Comparison of ENCODE assay signal across 8 cellular contexts in the genomic region with DNA sequence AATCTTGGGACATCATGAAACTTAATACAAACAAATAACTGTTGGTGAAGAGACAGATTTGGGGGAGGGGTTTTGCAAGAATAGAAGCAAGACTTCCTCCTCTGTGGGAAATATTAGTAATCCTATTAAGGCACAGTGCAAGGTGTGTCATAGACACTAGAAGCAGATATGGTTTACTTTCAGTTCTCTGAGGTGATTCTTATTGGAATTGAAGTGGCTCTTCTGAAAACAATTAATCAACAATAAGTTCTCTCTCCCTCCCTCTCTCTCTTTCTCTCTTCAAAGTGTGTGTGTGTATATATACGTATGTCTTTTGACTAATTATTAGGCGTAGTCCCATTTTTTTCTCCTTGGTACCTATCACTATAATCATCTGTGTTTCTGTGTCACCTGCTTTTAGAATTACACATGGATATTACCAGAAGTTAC.
DNase-seq lines count a peak whose midpoint lies in the region; ATAC-seq, FAIRE-seq and TF ChIP-seq lines count a peak whose summit lies in the region.

No MANE protein-coding gene starts in this region.

- H3K9me2 ChIP-seq in HCT116 (ENCODE audit: insufficient read depth), result no peaks in the 10 kb centered on the region

- peak overlapping the region; percentile 47 for H3K9ac ChIP-seq in HCT116 (ENCODE audit: low read length)
- no peak overlapping the region for H3K9ac ChIP-seq in OCI-LY3 (ENCODE audit: low read length)

- FAIRE-seq in small intestine (lab: Jason Lieb, UNC), result no peak

- TF ChIP-seq CTCF in HCT116 (IDR thresholded peaks at IDR 0.05 in 2 of 3, conservative IDR thresholded peaks at IDR 0.05 in 1 of 3; ENCODE audit: borderline replicate concordance in 1 of 3, insufficient read depth in 1 of 3, low read depth in 2 of 3, low read length in 2 of 3) (no peak), OCI-LY3 (IDR thresholded peaks at IDR 0.05; ENCODE audit: low read depth, low read length) (no peak)

- no peak for TF ChIP-seq RAD21 in HCT116 (IDR thresholded peaks at IDR 0.05; ENCODE audit: low read depth)

- H2AFZ ChIP-seq in HCT116 (ENCODE audit: low read depth, low read length, poor library complexity, severe bottlenecking) (no peak overlapping the region), OCI-LY3 (ENCODE audit: low read depth, low read length) (no peak overlapping the region)

- peak overlapping the region; percentile 28; the same call in 1 of the 2 replicates for H3K27ac ChIP-seq in HCT116 (ENCODE audit: low read depth, low read length)
- H3K27ac ChIP-seq in OCI-LY3 (ENCODE audit: low read length), result no peak overlapping the region
- peak overlapping the region; percentile 92 to 97 for H3K27ac ChIP-seq in small intestine (ENCODE audit: low read depth in 1 of 2, low read length in 1 of 2)

- H3K4me1 ChIP-seq in HCT116 (ENCODE audit: control insufficient read depth in 1 of 2, insufficient read depth in 2 of 2, low read length in 2 of 2) (peaks cover 23 to 49% of the 10 kb centered on the region in 2 experiments), OCI-LY3 (ENCODE audit: low read length) (peaks cover 54% of the 10 kb centered on the region), small intestine (ENCODE audit: control insufficient read depth in 2 of 2, insufficient read depth in 1 of 2, low read depth in 1 of 2, low read length in 1 of 2) (peaks cover 5 to 9% of the 10 kb centered on the region in 2 donors)

- H3K79me2 ChIP-seq in HCT116 (ENCODE audit: insufficient read depth, low read length) (no peaks in the 10 kb centered on the region), OCI-LY3 (ENCODE audit: low read length) (0 out of 2 replicates have a peak, but pooled peaks cover 6% of the 10 kb centered on the region)

- intact Hi-C loops in HCT116 (cut with micrococcal nuclease), result no loop called here

- BruUV-seq in HCT116 (replicated peaks; lab: Mats Ljungman, UMichigan), result no TSS peak

- WGBS in small intestine, 3 donors, result 9 to 41% (median 19%) methylated on average over 2 of the region's 2 CpGs

- no peaks in the 10 kb centered on the region for H3K9me3 ChIP-seq in HCT116 (ENCODE audit: control insufficient read depth in 1 of 2, insufficient read depth in 1 of 2, low read depth in 1 of 2, low read length in 2 of 2)
- no peaks in the 10 kb centered on the region for H3K9me3 ChIP-seq in OCI-LY3 (ENCODE audit: insufficient read depth, low read length)
- H3K9me3 ChIP-seq in small intestine (ENCODE audit: control insufficient read depth, low read depth), result no peaks in the 10 kb centered on the region

- H3K4me2 ChIP-seq in HCT116 (ENCODE audit: low read length) (peak overlapping the region; percentile 94), OCI-LY3 (ENCODE audit: low read length) (peak overlapping the region; percentile 66)

- H4K20me1 ChIP-seq in HCT116 (ENCODE audit: insufficient read depth) (no peaks in the 10 kb centered on the region), OCI-LY3 (ENCODE audit: insufficient read depth, low read length) (peaks cover 43% of the 10 kb centered on the region)

- H3K4me3 ChIP-seq in HCT116 (replicated peaks in 1 of 2; ENCODE audit: low read depth in 1 of 2, low read length in 2 of 2) (peak overlapping the region; percentile 26 to 58), OCI-LY3 (ENCODE audit: low read length) (peak overlapping the region; percentile 34), small intestine (ENCODE audit: low read depth in 1 of 2, low read length in 2 of 2) (peak overlapping the region in 1 of 2 donors; percentile 44)

- TF ChIP-seq POLR2A in HCT116 (IDR thresholded peaks at IDR 0.05; ENCODE audit: borderline replicate concordance, extremely low read depth, insufficient read depth, insufficient read length), result no peak

- POLR2A ChIA-PET in HCT116 (lab: Charles Lee), result no interaction called here

- H3K27me3 ChIP-seq in HCT116 (ENCODE audit: insufficient read depth, low read length) (no peaks in the 10 kb centered on the region), OCI-LY3 (ENCODE audit: low read depth, low read length) (no peaks in the 10 kb centered on the region), small intestine (ENCODE audit: control insufficient read depth in 2 of 2, insufficient read depth in 2 of 2, low read length in 2 of 2) (no peaks in the 10 kb centered on the region)

- ATAC-seq in GM18499 (IDR thresholded peaks at IDR 0.05; ENCODE audit: insufficient read depth, unreplicated experiment) (peak; percentile 27), HCT116 (no peak), esophagus mucosa (peak; percentile 66)

- H3K36me3 ChIP-seq in HCT116 (ENCODE audit: control insufficient read depth in 1 of 2, insufficient read depth in 2 of 2, low read length in 2 of 2) (no peaks in the 10 kb centered on the region), OCI-LY3 (replicated peaks; ENCODE audit: low read depth, low read length) (no peaks in the 10 kb centered on the region), small intestine (ENCODE audit: control insufficient read depth in 2 of 2, insufficient read depth in 2 of 2, low read length in 2 of 2) (no peaks in the 10 kb centered on the region)

- RAD21 ChIA-PET in HCT116 (lab: Charles Lee; ENCODE audit: low non-redundant PET in 1 of 2, low total read pairs in 2 of 2, uncharacterized antibody in 2 of 2, unreplicated experiment in 2 of 2), result no interaction called here

- DNase-seq in HCT116 (ENCODE audit: low read depth, low spot score) (no peak), small intestine (peak; percentile 80), SKM-1 (lab: John Stamatoyannopoulos, UW; ENCODE audit: unreplicated experiment) (no peak), NCI-H146 treated with DMSO at 0.1 percent for 48 hours (lab: John Stamatoyannopoulos, UW; ENCODE audit: unreplicated experiment) (no peak)
- no peak for DNase-seq in activated CD4-positive, alpha-beta T cell treated with anti-CD3 and anti-CD28 coated beads, Interleukin-2, amount 50 U/mL, for 4 hours

- CTCF ChIA-PET in HCT116 (lab: Charles Lee), result interaction anchor here (1.6 kb wide), 1 partner anchor 98 kb away, joined by 3 read pairs; no protein-coding TSS in a partner anchor

TF ChIP-seq in HCT116, 20 proteins besides CTCF, POLR2A, EP300 and RAD21:
- TF ChIP-seq FOSL1 (IDR thresholded peaks at IDR 0.05; ENCODE audit: low read depth), result peak; percentile 17; the same call in 1 of the 2 replicates
- TF ChIP-seq, protein P1, sequence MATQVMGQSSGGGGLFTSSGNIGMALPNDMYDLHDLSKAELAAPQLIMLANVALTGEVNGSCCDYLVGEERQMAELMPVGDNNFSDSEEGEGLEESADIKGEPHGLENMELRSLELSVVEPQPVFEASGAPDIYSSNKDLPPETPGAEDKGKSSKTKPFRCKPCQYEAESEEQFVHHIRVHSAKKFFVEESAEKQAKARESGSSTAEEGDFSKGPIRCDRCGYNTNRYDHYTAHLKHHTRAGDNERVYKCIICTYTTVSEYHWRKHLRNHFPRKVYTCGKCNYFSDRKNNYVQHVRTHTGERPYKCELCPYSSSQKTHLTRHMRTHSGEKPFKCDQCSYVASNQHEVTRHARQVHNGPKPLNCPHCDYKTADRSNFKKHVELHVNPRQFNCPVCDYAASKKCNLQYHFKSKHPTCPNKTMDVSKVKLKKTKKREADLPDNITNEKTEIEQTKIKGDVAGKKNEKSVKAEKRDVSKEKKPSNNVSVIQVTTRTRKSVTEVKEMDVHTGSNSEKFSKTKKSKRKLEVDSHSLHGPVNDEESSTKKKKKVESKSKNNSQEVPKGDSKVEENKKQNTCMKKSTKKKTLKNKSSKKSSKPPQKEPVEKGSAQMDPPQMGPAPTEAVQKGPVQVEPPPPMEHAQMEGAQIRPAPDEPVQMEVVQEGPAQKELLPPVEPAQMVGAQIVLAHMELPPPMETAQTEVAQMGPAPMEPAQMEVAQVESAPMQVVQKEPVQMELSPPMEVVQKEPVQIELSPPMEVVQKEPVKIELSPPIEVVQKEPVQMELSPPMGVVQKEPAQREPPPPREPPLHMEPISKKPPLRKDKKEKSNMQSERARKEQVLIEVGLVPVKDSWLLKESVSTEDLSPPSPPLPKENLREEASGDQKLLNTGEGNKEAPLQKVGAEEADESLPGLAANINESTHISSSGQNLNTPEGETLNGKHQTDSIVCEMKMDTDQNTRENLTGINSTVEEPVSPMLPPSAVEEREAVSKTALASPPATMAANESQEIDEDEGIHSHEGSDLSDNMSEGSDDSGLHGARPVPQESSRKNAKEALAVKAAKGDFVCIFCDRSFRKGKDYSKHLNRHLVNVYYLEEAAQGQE (IDR thresholded peaks at IDR 0.05; ENCODE audit: low read depth), result no peak
